ENCODE assay signal across 7 cellular contexts in the genomic region with DNA sequence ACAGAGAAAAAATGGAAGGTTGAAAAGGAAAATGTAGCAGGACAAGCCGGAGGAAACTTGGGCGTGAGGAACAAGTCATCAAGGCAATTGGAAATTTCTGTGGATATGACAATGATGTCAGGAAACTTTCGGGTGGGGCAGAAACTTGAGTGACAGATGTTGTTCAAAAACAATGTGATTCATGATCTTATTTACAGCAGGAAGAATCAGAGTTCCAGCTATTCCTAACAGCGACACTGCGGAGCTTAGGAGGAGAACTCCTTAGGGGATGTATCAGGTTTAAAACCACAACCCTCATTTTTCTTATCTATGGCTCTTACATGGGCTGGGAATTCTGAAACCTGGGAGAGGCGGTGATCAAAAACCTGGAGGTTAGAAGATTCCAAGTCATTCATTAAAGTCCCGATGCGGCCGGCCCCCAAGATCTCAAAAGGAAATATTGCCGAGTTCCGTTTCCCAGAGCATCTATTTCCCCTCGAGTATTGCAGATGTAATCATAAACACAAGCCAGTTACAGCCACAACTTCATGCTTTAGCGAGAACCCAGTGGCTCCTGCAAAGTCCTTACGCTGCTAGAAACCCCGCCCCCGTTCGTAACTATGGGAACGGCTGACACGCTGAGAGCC. TPM values are rescaled to one million over a fixed set of nuclear protein-coding genes. Genes with fewer than 3 reads are reported as not detected.
DNase-seq lines count a peak whose midpoint lies in the region; ATAC-seq, FAIRE-seq and TF ChIP-seq lines count a peak whose summit lies in the region.

No MANE protein-coding gene starts in this region.

- H3K9me3 Mint-ChIP-seq in activated CD8-positive, alpha-beta T cell treated with anti-CD3 and anti-CD28 coated beads for 36 hours, result no peaks in the 10 kb centered on the region

- H3K4me3 Mint-ChIP-seq in activated CD8-positive, alpha-beta T cell treated with anti-CD3 and anti-CD28 coated beads for 36 hours, result peak overlapping the region; percentile 69

- no peaks in the 10 kb centered on the region for H3K27me3 Mint-ChIP-seq in activated CD8-positive, alpha-beta T cell treated with anti-CD3 and anti-CD28 coated beads for 36 hours

- no CpG with 5 or more reads among the region's 19 CpGs for WGBS in iPS DF 6.9 (ENCODE audit: insufficient coverage, insufficient read length)
- WGBS in small intestine, 3 donors, result 1 to 7% (median 5%) methylated on average over 19 of the region's 19 CpGs

- H3K4me3 ChIP-seq in HL-60 (replicated peaks; ENCODE audit: insufficient read depth, low read length), result peak overlapping the region; percentile 29
- peak overlapping the region; percentile 24; the same call in 1 of the 2 replicates for H3K4me3 ChIP-seq in iPS DF 6.9 (ENCODE audit: low read length)
- H3K4me3 ChIP-seq in small intestine (ENCODE audit: low read depth in 1 of 2, low read length in 2 of 2), result peak overlapping the region in 1 of 2 donors; percentile 22

- TF ChIP-seq CTCF in HL-60 (IDR thresholded peaks at IDR 0.05; ENCODE audit: insufficient read depth, low read length), result no peak
- no peak for TF ChIP-seq CTCF in activated CD8-positive, alpha-beta T cell treated with anti-CD3 and anti-CD28 coated beads for 36 hours (IDR thresholded peaks at IDR 0.05)

- CTCF ChIA-PET in activated CD8-positive, alpha-beta T cell treated with anti-CD3 and anti-CD28 coated beads for 36 hours (lab: Charles Lee), result no interaction called here

- H3K9me3 ChIP-seq in iPS DF 6.9 (ENCODE audit: control insufficient read depth, insufficient read depth, low read length) (no peaks in the 10 kb centered on the region), small intestine (ENCODE audit: control insufficient read depth, low read depth) (no peaks in the 10 kb centered on the region)

- H3K27ac Mint-ChIP-seq in activated CD8-positive, alpha-beta T cell treated with anti-CD3 and anti-CD28 coated beads for 36 hours, result peak overlapping the region; percentile 40

- no peaks in the 10 kb centered on the region for H3K27me3 ChIP-seq in HL-60 (ENCODE audit: insufficient read depth, poor library complexity, severe bottlenecking)
- no peaks in the 10 kb centered on the region for H3K27me3 ChIP-seq in iPS DF 6.9 (ENCODE audit: control insufficient read depth, insufficient read depth, low read length)
- no peaks in the 10 kb centered on the region for H3K27me3 ChIP-seq in small intestine (ENCODE audit: control insufficient read depth in 2 of 2, insufficient read depth in 2 of 2, low read length in 2 of 2)

- H3K36me3 Mint-ChIP-seq in activated CD8-positive, alpha-beta T cell treated with anti-CD3 and anti-CD28 coated beads for 36 hours (ENCODE audit: low read depth), result no peaks in the 10 kb centered on the region

- H3K36me3 ChIP-seq in iPS DF 6.9 (ENCODE audit: control insufficient read depth, insufficient read depth, low read length) (no peaks in the 10 kb centered on the region), small intestine (ENCODE audit: control insufficient read depth in 2 of 2, insufficient read depth in 2 of 2, low read length in 2 of 2) (no peaks in the 10 kb centered on the region)

- intact Hi-C loops in activated CD8-positive, alpha-beta T cell treated with anti-CD3 and anti-CD28 coated beads for 36 hours (cut with micrococcal nuclease), result no loop called here

- FAIRE-seq in small intestine (lab: Jason Lieb, UNC), result no peak

- H3K4me1 ChIP-seq in iPS DF 6.9 (ENCODE audit: control insufficient read depth, insufficient read depth, low read length) (peaks cover 2% of the 10 kb centered on the region; the same call in 1 of the 2 replicates), small intestine (ENCODE audit: control insufficient read depth in 2 of 2, insufficient read depth in 1 of 2, low read depth in 1 of 2, low read length in 1 of 2) (peaks cover 2 to 5% of the 10 kb centered on the region in 2 donors)

- DNase-seq in HL-60 (ENCODE audit: low read depth in 1 of 2, low spot score in 1 of 2), result no peak
- no peak for DNase-seq in activated CD8-positive, alpha-beta T cell treated with anti-CD3 and anti-CD28 coated beads for 36 hours
- no peak for DNase-seq in iPS DF 6.9 (ENCODE audit: low read depth, low spot score)
- peak; percentile 48 for DNase-seq in small intestine
- DNase-seq in OCI-M1 (lab: John Stamatoyannopoulos, UW), result no peak
- DNase-seq in DMS79 treated with DMSO at 0.1 percent for 48 hours (lab: John Stamatoyannopoulos, UW), result no peak

- ATAC-seq in activated CD8-positive, alpha-beta T cell treated with anti-CD3 and anti-CD28 coated beads for 36 hours, result no peak
- no peak for ATAC-seq in GM21367 (IDR thresholded peaks at IDR 0.05; ENCODE audit: unreplicated experiment)

- POLR2A ChIA-PET in activated CD8-positive, alpha-beta T cell treated with anti-CD3 and anti-CD28 coated beads for 36 hours (lab: Charles Lee), result no interaction called here

- peaks cover 12% of the 10 kb centered on the region for H3K4me1 Mint-ChIP-seq in activated CD8-positive, alpha-beta T cell treated with anti-CD3 and anti-CD28 coated beads for 36 hours (ENCODE audit: low read depth)

- H3K27ac ChIP-seq in HL-60 (replicated peaks) (peak overlapping the region; percentile 15; the same call in 1 of the 2 replicates), iPS DF 6.9 (ENCODE audit: low read length) (no peak overlapping the region), small intestine (ENCODE audit: low read depth in 1 of 2, low read length in 1 of 2) (peak overlapping the region in 1 of 2 donors; percentile 66)

RNA-seq across cellular contexts. Expression of gene ARRDC4, which starts 0.7 kb away (rescaled TPM):
- total RNA-seq in activated CD8-positive, alpha-beta T cell treated with anti-CD3 and anti-CD28 coated beads for 36 hours, result under 1 TPM; 0.90 to 0.94 TPM
- polyA plus RNA-seq in small intestine, result 10 to 100 TPM; 18.9 to 35.2 (median 26.2) TPM
